Comparison of ENCODE assay signal across 2 cellular contexts in the genomic region with DNA sequence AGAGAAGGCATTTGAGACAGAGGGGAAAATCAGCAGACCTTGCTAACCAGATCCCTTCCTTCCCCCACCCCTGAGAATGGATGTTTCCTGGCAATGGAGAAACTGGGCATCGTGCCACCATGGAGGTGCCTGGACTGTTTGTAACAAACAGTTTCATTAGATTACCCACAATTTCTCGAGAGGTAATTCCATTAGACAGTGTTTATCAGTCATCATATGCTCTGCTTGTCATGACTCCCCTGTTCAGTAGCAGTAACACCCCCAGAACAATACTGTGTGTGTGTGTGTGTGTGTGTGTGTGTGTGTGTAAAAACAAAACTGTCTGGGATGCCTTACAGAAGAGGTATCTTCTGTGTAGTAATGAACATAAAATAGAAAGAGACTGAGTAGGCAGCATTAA.
TF ChIP-seq lines count a peak whose summit lies in the region.

No MANE protein-coding gene starts in this region.

TF ChIP-seq in HEK293, 187 proteins besides CTCF, POLR2A, EP300 and RAD21 (continued from another document):
- TF ChIP-seq, protein P1, sequence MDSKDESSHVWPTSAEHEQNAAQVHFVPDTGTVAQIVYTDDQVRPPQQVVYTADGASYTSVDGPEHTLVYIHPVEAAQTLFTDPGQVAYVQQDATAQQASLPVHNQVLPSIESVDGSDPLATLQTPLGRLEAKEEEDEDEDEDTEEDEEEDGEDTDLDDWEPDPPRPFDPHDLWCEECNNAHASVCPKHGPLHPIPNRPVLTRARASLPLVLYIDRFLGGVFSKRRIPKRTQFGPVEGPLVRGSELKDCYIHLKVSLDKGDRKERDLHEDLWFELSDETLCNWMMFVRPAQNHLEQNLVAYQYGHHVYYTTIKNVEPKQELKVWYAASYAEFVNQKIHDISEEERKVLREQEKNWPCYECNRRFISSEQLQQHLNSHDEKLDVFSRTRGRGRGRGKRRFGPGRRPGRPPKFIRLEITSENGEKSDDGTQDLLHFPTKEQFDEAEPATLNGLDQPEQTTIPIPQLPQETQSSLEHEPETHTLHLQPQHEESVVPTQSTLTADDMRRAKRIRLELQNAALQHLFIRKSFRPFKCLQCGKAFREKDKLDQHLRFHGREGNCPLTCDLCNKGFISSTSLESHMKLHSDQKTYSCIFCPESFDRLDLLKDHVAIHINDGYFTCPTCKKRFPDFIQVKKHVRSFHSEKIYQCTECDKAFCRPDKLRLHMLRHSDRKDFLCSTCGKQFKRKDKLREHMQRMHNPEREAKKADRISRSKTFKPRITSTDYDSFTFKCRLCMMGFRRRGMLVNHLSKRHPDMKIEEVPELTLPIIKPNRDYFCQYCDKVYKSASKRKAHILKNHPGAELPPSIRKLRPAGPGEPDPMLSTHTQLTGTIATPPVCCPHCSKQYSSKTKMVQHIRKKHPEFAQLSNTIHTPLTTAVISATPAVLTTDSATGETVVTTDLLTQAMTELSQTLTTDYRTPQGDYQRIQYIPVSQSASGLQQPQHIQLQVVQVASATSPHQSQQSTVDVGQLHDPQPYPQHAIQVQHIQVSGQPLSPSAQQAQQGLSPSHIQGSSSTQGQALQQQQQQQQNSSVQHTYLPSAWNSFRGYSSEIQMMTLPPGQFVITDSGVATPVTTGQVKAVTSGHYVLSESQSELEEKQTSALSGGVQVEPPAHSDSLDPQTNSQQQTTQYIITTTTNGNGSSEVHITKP (tag by site-specific recombination; IDR thresholded peaks at IDR 0.05), result 0 out of 2 replicates have a peak, but pooled peaks have one; percentile 33

TF ChIP-seq in GM23338, 12 proteins besides CTCF, POLR2A, EP300 and RAD21 (continued from another document):
- TF ChIP-seq, protein P2, sequence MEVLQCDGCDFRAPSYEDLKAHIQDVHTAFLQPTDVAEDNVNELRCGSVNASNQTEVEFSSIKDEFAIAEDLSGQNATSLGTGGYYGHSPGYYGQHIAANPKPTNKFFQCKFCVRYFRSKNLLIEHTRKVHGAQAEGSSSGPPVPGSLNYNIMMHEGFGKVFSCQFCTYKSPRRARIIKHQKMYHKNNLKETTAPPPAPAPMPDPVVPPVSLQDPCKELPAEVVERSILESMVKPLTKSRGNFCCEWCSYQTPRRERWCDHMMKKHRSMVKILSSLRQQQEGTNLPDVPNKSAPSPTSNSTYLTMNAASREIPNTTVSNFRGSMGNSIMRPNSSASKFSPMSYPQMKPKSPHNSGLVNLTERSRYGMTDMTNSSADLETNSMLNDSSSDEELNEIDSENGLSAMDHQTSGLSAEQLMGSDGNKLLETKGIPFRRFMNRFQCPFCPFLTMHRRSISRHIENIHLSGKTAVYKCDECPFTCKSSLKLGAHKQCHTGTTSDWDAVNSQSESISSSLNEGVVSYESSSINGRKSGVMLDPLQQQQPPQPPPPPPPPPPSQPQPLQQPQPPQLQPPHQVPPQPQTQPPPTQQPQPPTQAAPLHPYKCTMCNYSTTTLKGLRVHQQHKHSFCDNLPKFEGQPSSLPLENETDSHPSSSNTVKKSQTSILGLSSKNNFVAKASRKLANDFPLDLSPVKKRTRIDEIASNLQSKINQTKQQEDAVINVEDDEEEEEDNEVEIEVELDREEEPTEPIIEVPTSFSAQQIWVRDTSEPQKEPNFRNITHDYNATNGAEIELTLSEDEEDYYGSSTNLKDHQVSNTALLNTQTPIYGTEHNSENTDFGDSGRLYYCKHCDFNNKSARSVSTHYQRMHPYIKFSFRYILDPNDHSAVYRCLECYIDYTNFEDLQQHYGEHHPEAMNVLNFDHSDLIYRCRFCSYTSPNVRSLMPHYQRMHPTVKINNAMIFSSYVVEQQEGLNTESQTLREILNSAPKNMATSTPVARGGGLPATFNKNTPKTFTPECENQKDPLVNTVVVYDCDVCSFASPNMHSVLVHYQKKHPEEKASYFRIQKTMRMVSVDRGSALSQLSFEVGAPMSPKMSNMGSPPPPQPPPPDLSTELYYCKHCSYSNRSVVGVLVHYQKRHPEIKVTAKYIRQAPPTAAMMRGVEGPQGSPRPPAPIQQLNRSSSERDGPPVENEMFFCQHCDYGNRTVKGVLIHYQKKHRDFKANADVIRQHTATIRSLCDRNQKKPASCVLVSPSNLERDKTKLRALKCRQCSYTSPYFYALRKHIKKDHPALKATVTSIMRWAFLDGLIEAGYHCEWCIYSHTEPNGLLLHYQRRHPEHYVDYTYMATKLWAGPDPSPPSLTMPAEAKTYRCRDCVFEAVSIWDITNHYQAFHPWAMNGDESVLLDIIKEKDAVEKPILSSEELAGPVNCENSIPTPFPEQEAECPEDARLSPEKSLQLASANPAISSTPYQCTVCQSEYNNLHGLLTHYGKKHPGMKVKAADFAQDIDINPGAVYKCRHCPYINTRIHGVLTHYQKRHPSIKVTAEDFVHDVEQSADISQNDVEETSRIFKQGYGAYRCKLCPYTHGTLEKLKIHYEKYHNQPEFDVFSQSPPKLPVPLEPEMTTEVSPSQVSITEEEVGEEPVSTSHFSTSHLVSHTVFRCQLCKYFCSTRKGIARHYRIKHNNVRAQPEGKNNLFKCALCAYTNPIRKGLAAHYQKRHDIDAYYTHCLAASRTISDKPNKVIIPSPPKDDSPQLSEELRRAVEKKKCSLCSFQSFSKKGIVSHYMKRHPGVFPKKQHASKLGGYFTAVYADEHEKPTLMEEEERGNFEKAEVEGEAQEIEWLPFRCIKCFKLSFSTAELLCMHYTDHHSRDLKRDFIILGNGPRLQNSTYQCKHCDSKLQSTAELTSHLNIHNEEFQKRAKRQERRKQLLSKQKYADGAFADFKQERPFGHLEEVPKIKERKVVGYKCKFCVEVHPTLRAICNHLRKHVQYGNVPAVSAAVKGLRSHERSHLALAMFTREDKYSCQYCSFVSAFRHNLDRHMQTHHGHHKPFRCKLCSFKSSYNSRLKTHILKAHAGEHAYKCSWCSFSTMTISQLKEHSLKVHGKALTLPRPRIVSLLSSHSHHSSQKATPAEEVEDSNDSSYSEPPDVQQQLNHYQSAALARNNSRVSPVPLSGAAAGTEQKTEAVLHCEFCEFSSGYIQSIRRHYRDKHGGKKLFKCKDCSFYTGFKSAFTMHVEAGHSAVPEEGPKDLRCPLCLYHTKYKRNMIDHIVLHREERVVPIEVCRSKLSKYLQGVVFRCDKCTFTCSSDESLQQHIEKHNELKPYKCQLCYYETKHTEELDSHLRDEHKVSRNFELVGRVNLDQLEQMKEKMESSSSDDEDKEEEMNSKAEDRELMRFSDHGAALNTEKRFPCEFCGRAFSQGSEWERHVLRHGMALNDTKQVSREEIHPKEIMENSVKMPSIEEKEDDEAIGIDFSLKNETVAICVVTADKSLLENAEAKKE (CRISPR knock-in tag; IDR thresholded peaks at IDR 0.05), result no peak
- TF ChIP-seq EZH2phosphoT487 (IDR thresholded peaks at IDR 0.05; ENCODE audit: unreplicated experiment) (no peak), CREB1 (CRISPR knock-in tag; IDR thresholded peaks at IDR 0.05; ENCODE audit: low read depth) (no peak), JUNB (IDR thresholded peaks at IDR 0.05; ENCODE audit: unreplicated experiment) (no peak)
